ENCODE assay signal across 9 cellular contexts in genomic region chr11:75342231-75342918, GRCh38. TPM values are rescaled to one million over a fixed set of nuclear protein-coding genes. Genes with fewer than 3 reads are reported as not detected.
DNase-seq lines count a peak whose midpoint lies in the region; ATAC-seq and TF ChIP-seq lines count a peak whose summit lies in the region.
"Had no signal": no experiment of that assay in that cellular context is flagged by ENCODE, and none has a peak within 500 bp of the region (broad histone marks: within the 10 kb centered on the region; RNA-seq: fewer than 3 reads in every experiment).

No MANE protein-coding gene starts in this region.

- intact Hi-C loops in Caco-2 (cut with micrococcal nuclease; ENCODE audit: unreplicated experiment) = loop anchor here (1.0 to 5.0 kb wide), 2 partner anchors 14 to 80 kb away; no protein-coding TSS in a partner anchor
- intact Hi-C loops in psoas muscle (cut with DNase I) = no loop called here

- H3K36me3 Mint-ChIP-seq in Caco-2 (ENCODE audit: insufficient read depth, unreplicated experiment) (peaks cover 23% of the 10 kb centered on the region), endothelial cell (ENCODE audit: low read depth, unreplicated experiment) (peaks cover 17% of the 10 kb centered on the region)

- H3K4me3 ChIP-seq in Caco-2 (ENCODE audit: low read depth, low read length) (no peak overlapping the region), psoas muscle (no peak overlapping the region)

- peak overlapping the region; percentile 30 for H3K27ac ChIP-seq in psoas muscle

- H3K27me3 ChIP-seq in Caco-2 (replicated peaks; ENCODE audit: control insufficient read depth, insufficient read depth, low read length) (no peaks in the 10 kb centered on the region), psoas muscle (ENCODE audit: insufficient read depth in 3 of 3, low read length in 2 of 3) (no peaks in the 10 kb centered on the region)

- H3K27me3 Mint-ChIP-seq in Caco-2 (ENCODE audit: insufficient read depth, unreplicated experiment) (no peaks in the 10 kb centered on the region), endothelial cell (ENCODE audit: unreplicated experiment) (peaks cover 13% of the 10 kb centered on the region)

- no peaks in the 10 kb centered on the region for H3K9me3 Mint-ChIP-seq in Caco-2 (ENCODE audit: unreplicated experiment)
- no peaks in the 10 kb centered on the region for H3K9me3 Mint-ChIP-seq in endothelial cell (ENCODE audit: unreplicated experiment)

- BruUV-seq in Caco-2 (replicated peaks; lab: Mats Ljungman, UMichigan) = no TSS peak

- TF ChIP-seq POLR2A in erythroblast (IDR thresholded peaks at IDR 0.05; ENCODE audit: low read length) = no peak

- ATAC-seq in psoas muscle (no peak), GM19395 (IDR thresholded peaks at IDR 0.05; ENCODE audit: unreplicated experiment) (no peak), GM19397 (IDR thresholded peaks at IDR 0.05; ENCODE audit: unreplicated experiment) (no peak)

- TF ChIP-seq CTCF in Caco-2 (IDR thresholded peaks at IDR 0.05; ENCODE audit: insufficient read depth in 1 of 2, low read depth in 1 of 2, low read length in 1 of 2, severe bottlenecking in 1 of 2, unreplicated experiment in 1 of 2) (no peak), endothelial cell (IDR thresholded peaks at IDR 0.05; ENCODE audit: unreplicated experiment) (no peak), psoas muscle (IDR thresholded peaks at IDR 0.05) (no peak), GM10266 (IDR thresholded peaks at IDR 0.05; ENCODE audit: control insufficient read depth, insufficient read depth, low read depth, missing control alignments) (no peak)

- H3K9me3 ChIP-seq in Caco-2 (no peaks in the 10 kb centered on the region), psoas muscle (no peaks in the 10 kb centered on the region)

- 76 to 82% (median 77%) methylated on average over 15 of the region's 15 CpGs for WGBS in psoas muscle, 3 donors

- H3K36me3 ChIP-seq in Caco-2 (ENCODE audit: control insufficient read depth, insufficient read depth, low read length) = peaks cover 3% of the 10 kb centered on the region; the same call in 1 of the 2 replicates
- H3K36me3 ChIP-seq in psoas muscle (ENCODE audit: insufficient read depth in 1 of 2, low read depth in 1 of 2) = no peaks in the 10 kb centered on the region

- DNase-seq in Caco-2 (no peak), NCI-H69 (lab: John Stamatoyannopoulos, UW) (peak; percentile 74), endothelial cell (ENCODE audit: low spot score) (no peak), psoas muscle (no peak), GM10266 (ENCODE audit: extremely low spot score) (no peak), erythroblast (lab: John Stamatoyannopoulos, UW) (no peak)
- DNase-seq: NCI-H1048 had no signal

- CTCF ChIA-PET in Caco-2 (lab: Charles Lee) = interaction anchor here (0.5 to 2.2 kb wide), 14 partner anchors 10 to 128 kb away, joined by 3 to 22 read pairs (median 8); no protein-coding TSS in a partner anchor

- H3K4me1 ChIP-seq in Caco-2 = peaks cover 74% of the 10 kb centered on the region
- peaks cover 23% of the 10 kb centered on the region for H3K4me1 ChIP-seq in psoas muscle

- H3K4me1 Mint-ChIP-seq in Caco-2 (ENCODE audit: low read depth, unreplicated experiment) = peaks cover 65% of the 10 kb centered on the region
- H3K4me1 Mint-ChIP-seq in endothelial cell (ENCODE audit: unreplicated experiment) = peaks cover 92% of the 10 kb centered on the region

- H3K4me3 Mint-ChIP-seq in Caco-2 (ENCODE audit: unreplicated experiment) (no peak overlapping the region), endothelial cell (ENCODE audit: unreplicated experiment) (peak overlapping the region; percentile 40)

- peak overlapping the region; percentile 75 for H3K27ac Mint-ChIP-seq in Caco-2 (ENCODE audit: unreplicated experiment)
- peak overlapping the region; percentile 57 for H3K27ac Mint-ChIP-seq in endothelial cell (ENCODE audit: unreplicated experiment)

- POLR2A ChIA-PET in Caco-2 (lab: Charles Lee) = interaction anchor here (0.6 to 3.0 kb wide), 9 partner anchors 10 to 88 kb away, joined by 3 to 21 read pairs (median 6); no protein-coding TSS in a partner anchor

RNA-seq across cellular contexts. Expression of gene ARRB1, which starts 9.1 kb away (rescaled TPM):
- total RNA-seq in Caco-2 (2022) = 115 and 116 TPM in 2 replicates
- 197 TPM for total RNA-seq in endothelial cell (ENCODE audit: unreplicated experiment)
- 10 to 100 TPM in 1 of 4 donors, 1 to 10 TPM in 3; 7.4 to 17.3 (median 9.0) TPM for total RNA-seq in psoas muscle
- 1 to 10 TPM; 3.6 to 3.8 (median 3.8) TPM for polyA plus RNA-seq in psoas muscle

RNA-seq across cellular contexts. Expression of gene RPS3, which starts 56.9 kb away (rescaled TPM):
- total RNA-seq in Caco-2 (2022) = 6,280 and 6,333 TPM in 2 replicates
- total RNA-seq in endothelial cell (ENCODE audit: unreplicated experiment) = 3,784 TPM
- total RNA-seq in psoas muscle = 1,000 to 10,000 TPM in 2 of 4 donors, 100 to 1,000 TPM in 2; 807 to 1,216 (median 929) TPM
- 1,000 to 10,000 TPM; 1,619 to 2,132 (median 1,802) TPM for polyA plus RNA-seq in psoas muscle
